ENCODE assay signal across 1 cellular context in genomic region chr10:22657566-22658190, GRCh38.
TF ChIP-seq lines count a peak whose summit lies in the region.

No MANE protein-coding gene starts in this region.

TF ChIP-seq in WTC11, 78 proteins besides CTCF, POLR2A, EP300 and RAD21 (continued from another document):
- TF ChIP-seq ZSCAN18 (CRISPR knock-in tag; IDR thresholded peaks at IDR 0.05) (no peak), EMX1 (CRISPR knock-in tag; IDR thresholded peaks at IDR 0.05) (no peak), NR3C1 (CRISPR knock-in tag; conservative IDR thresholded peaks at IDR 0.05; ENCODE audit: low read depth) (no peak)
- TF ChIP-seq, protein P1, sequence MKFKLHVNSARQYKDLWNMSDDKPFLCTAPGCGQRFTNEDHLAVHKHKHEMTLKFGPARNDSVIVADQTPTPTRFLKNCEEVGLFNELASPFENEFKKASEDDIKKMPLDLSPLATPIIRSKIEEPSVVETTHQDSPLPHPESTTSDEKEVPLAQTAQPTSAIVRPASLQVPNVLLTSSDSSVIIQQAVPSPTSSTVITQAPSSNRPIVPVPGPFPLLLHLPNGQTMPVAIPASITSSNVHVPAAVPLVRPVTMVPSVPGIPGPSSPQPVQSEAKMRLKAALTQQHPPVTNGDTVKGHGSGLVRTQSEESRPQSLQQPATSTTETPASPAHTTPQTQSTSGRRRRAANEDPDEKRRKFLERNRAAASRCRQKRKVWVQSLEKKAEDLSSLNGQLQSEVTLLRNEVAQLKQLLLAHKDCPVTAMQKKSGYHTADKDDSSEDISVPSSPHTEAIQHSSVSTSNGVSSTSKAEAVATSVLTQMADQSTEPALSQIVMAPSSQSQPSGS (CRISPR knock-in tag; IDR thresholded peaks at IDR 0.05; ENCODE audit: borderline replicate concordance, low read depth), result no peak
